Comparison of ENCODE assay signal across 10 cellular contexts in genomic region chr2:98869868-98870267, GRCh38.
DNase-seq lines count a peak whose midpoint lies in the region; ATAC-seq and TF ChIP-seq lines count a peak whose summit lies in the region.
"Had no signal": no experiment of that assay in that cellular context is flagged by ENCODE, and none has a peak within 500 bp of the region (broad histone marks: within the 10 kb centered on the region; RNA-seq: fewer than 3 reads in every experiment).

No MANE protein-coding gene starts in this region.

- H3K27me3 ChIP-seq in lower lobe of right lung (ENCODE audit: low read depth): no peaks in the 10 kb centered on the region

- peak; percentile 87 to 88 for ATAC-seq in lower lobe of right lung
- no peak for ATAC-seq in GM19463 (IDR thresholded peaks at IDR 0.05; ENCODE audit: unreplicated experiment)
- ATAC-seq: activated CD8-positive, alpha-beta T cell treated with anti-CD3 and anti-CD28 coated beads, Interleukin-2, amount 10 ng/mL, durations not matched to agents 7 days and 5 days had no signal

- H3K4me1 ChIP-seq in lower lobe of right lung: peaks cover 9% of the 10 kb centered on the region

- TF ChIP-seq CTCF in lower lobe of right lung (IDR thresholded peaks at IDR 0.05): no peak
- TF ChIP-seq CTCF in foreskin fibroblast (IDR thresholded peaks at IDR 0.05; ENCODE audit: low read depth, low read length): no peak

- H3K36me3 ChIP-seq in lower lobe of right lung: no peaks in the 10 kb centered on the region

- peak; percentile 94 for DNase-seq in COLO668 (lab: John Stamatoyannopoulos, UW; ENCODE audit: unreplicated experiment)
- DNase-seq in NCI-H1436 (lab: John Stamatoyannopoulos, UW): peak; percentile 96
- DNase-seq in SHP77 (lab: John Stamatoyannopoulos, UW): peak; percentile 93 to 96
- peak; percentile 88 for DNase-seq in lower lobe of right lung
- DNase-seq in COLO829 (ENCODE audit: low spot score): no peak
- DNase-seq in stimulated activated CD4-positive, alpha-beta T cell treated with anti-CD3 and anti-CD28 coated beads, Interleukin-15, amount 100 ng/mL, for 24 hours: no peak
- no peak for DNase-seq in foreskin fibroblast
- DNase-seq: activated CD8-positive, alpha-beta T cell treated with anti-CD3 and anti-CD28 coated beads, Interleukin-2, amount 10 ng/mL, durations not matched to agents 7 days and 5 days; glutamatergic neuron had no signal

- intact Hi-C loops in lower lobe of right lung (cut with DNase I): no loop called here

- no peaks in the 10 kb centered on the region for H3K9me3 ChIP-seq in lower lobe of right lung

- peak overlapping the region; percentile 89 for H3K27ac ChIP-seq in lower lobe of right lung

- H3K4me3 ChIP-seq in lower lobe of right lung (peak overlapping the region; percentile 37), foreskin fibroblast (ENCODE audit: low read depth in 1 of 2, low read length in 2 of 2) (no peak overlapping the region)

Comparison
In these comparisons a context has a peak if more than half of its experiments do, and no peak if none do; other contexts are left out.
1. DNase-seq: peak in COLO668 (single experiment), NCI-H1436 (single experiment), SHP77 (2 of 2) and lower lobe of right lung (single experiment); none in COLO829 (single experiment), stimulated activated CD4-positive, alpha-beta T cell treated with anti-CD3 and anti-CD28 coated beads, Interleukin-15, amount 100 ng/mL, for 24 hours (single experiment) and foreskin fibroblast (0 of 2).